Comparison of ENCODE assay signal across 11 cellular contexts in the genomic region with DNA sequence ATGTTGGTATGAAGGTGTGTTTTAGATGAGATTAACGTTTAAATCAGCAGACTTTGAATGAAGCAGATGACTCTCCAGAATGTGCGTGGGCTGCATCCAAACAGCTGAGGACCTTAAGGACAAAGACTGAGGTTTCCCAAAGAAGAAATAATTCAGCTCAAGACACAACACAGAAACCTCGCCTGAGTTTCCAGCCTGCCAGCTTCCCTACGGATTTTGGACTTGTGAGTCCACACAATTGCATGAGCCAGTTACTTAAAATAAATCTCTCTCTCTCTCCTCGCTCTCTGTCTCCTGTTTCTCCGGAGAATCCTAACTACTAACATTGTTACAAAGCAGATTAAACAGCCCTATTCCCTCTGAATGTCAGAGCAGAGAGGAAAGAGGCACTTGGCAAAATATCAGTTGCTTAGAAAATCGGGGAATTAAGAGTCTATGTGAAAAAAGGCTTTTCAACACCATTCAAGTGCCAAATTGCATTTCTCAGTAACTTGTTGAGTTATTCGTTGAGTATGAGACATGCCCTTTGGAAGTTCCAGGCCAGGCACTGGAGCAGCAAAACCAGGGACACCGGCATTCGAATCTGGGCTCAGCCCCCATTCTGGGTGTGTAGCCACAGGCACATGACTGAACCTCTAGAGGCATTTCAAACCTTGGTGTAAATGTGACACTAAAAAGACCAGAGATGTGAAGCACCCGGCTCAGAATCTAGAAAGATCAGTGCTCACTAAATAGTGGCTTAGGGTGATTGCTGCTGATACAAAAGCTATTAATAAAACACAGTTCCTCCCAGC.
DNase-seq lines count a peak whose midpoint lies in the region; TF ChIP-seq lines count a peak whose summit lies in the region.
"Had no signal": no experiment of that assay in that cellular context is flagged by ENCODE, and none has a peak within 500 bp of the region (broad histone marks: within the 10 kb centered on the region; RNA-seq: fewer than 3 reads in every experiment).

No MANE protein-coding gene starts in this region.

- no peaks in the 10 kb centered on the region for H3K79me2 ChIP-seq in mesendoderm (ENCODE audit: control insufficient read depth, insufficient read depth, low read length)

- no peak overlapping the region for H4K8ac ChIP-seq in mesendoderm (ENCODE audit: low read depth, low read length)

- peak overlapping the region; percentile 59 for H3K4me3 Mint-ChIP-seq in MCF 10A (ENCODE audit: unreplicated experiment)
- H3K4me3 Mint-ChIP-seq: activated B cell treated with CpG ODN at 0.5 μM for 24 hours had no signal

- no peak overlapping the region for H3K4ac ChIP-seq in mesendoderm (ENCODE audit: low read depth, low read length)

- TF ChIP-seq CTCF in MCF 10A (IDR thresholded peaks at IDR 0.05; ENCODE audit: unreplicated experiment), result no peak

- H3K27ac ChIP-seq in skin epidermis (peak overlapping the region in 20 of 21 experiments; percentile 11 to 85 (median 62)), mesendoderm (ENCODE audit: low read depth, low read length) (no peak overlapping the region)

- H3K36me3 ChIP-seq in mesendoderm (ENCODE audit: control insufficient read depth, insufficient read depth, low read length), result no peaks in the 10 kb centered on the region

- no peak overlapping the region for H2BK120ac ChIP-seq in mesendoderm (ENCODE audit: low read depth, low read length)

- BruUV-seq in MCF 10A (replicated peaks; lab: Mats Ljungman, UMichigan), result TSS peak; percentile 94

- no peaks in the 10 kb centered on the region for H3K9me3 Mint-ChIP-seq in MCF 10A (ENCODE audit: unreplicated experiment)
- H3K9me3 Mint-ChIP-seq: activated B cell treated with CpG ODN at 0.5 μM for 24 hours had no signal

- H3K4me1 ChIP-seq in mesendoderm (ENCODE audit: control insufficient read depth, low read depth, low read length), result no peaks in the 10 kb centered on the region

- H3K4me2 ChIP-seq in mesendoderm (ENCODE audit: low read length), result no peak overlapping the region

- H3K23ac ChIP-seq in mesendoderm (ENCODE audit: low read length), result no peak overlapping the region

- WGBS in mesendoderm (ENCODE audit: extremely low coverage, insufficient coverage, low lambda C conversion rate), result no CpG with 5 or more reads among the region's 11 CpGs

- H3K36me3 Mint-ChIP-seq in MCF 10A (ENCODE audit: insufficient read depth, unreplicated experiment), result peaks cover 51% of the 10 kb centered on the region

- DNase-seq in GM04503 (ENCODE audit: low read depth) (peak; percentile 24), MCF 10A (ENCODE audit: unreplicated experiment) (peak; percentile 39), hypothalamus (lab: John Stamatoyannopoulos, UW) (peak in 29 of 51 donors; percentile 3 to 87 (median 22)), mesendoderm (no peak), cortex of kidney (lab: John Stamatoyannopoulos, UW) (no peak)
- DNase-seq in effector CD4-positive, alpha-beta T cell, result no peak
- DNase-seq in stimulated activated CD4-positive, alpha-beta T cell treated with anti-CD3 and anti-CD28 coated beads, Interleukin-2, amount 100 ng/mL, for 24 hours, result no peak
- DNase-seq: activated B cell treated with CpG ODN at 0.5 μM for 24 hours; NCI-H446; stimulated activated CD8-positive, alpha-beta memory T cell treated with anti-CD3 and anti-CD28 coated beads, Interleukin-4, amount 100 ng/mL, for 48 hours had no signal

- H3K9ac ChIP-seq in mesendoderm (ENCODE audit: low read length), result no peak overlapping the region

- H3K27me3 ChIP-seq in mesendoderm (ENCODE audit: insufficient read depth, low read length, poor library complexity), result no peaks in the 10 kb centered on the region

- peak overlapping the region; percentile 100 for H3K27ac Mint-ChIP-seq in MCF 10A (ENCODE audit: low read depth, unreplicated experiment)
- H3K27ac Mint-ChIP-seq: activated B cell treated with CpG ODN at 0.5 μM for 24 hours had no signal

- no peak overlapping the region for H2BK5ac ChIP-seq in mesendoderm (ENCODE audit: low read length)

- no peak overlapping the region for H3K18ac ChIP-seq in mesendoderm (ENCODE audit: low read length)

- no peaks in the 10 kb centered on the region for H3K79me1 ChIP-seq in mesendoderm (ENCODE audit: low read length)

- POLR2A ChIA-PET in MCF 10A (lab: Yijun Ruan, JAX), result interaction anchor here (0.5 to 4.9 kb wide), 21 partner anchors 10 to 488 kb away, joined by 3 to 73 read pairs (median 5); no protein-coding TSS in a partner anchor

- no peak overlapping the region for H2BK15ac ChIP-seq in mesendoderm (replicated peaks; ENCODE audit: low read depth)

- H4K5ac ChIP-seq in mesendoderm (ENCODE audit: low read length), result no peak overlapping the region

- H3K4me1 Mint-ChIP-seq in MCF 10A (ENCODE audit: insufficient read depth, unreplicated experiment), result peaks cover 38% of the 10 kb centered on the region
- H3K4me1 Mint-ChIP-seq: activated B cell treated with CpG ODN at 0.5 μM for 24 hours had no signal

- H3K4me3 ChIP-seq in skin epidermis (no peak overlapping the region), mesendoderm (ENCODE audit: low read length) (no peak overlapping the region)

- H3K56ac ChIP-seq in mesendoderm (ENCODE audit: low read length), result no peak overlapping the region

- CTCF ChIA-PET in MCF 10A (lab: Yijun Ruan, JAX), result interaction anchor here (0.6 to 1.8 kb wide), 8 partner anchors 8 to 389 kb away, joined by 3 to 10 read pairs (median 3); no protein-coding TSS in a partner anchor

- intact Hi-C loops in MCF 10A (cut with micrococcal nuclease), result loop anchor here (5.0 kb wide), 2 partner anchors 142 to 173 kb away; partner anchors contain the start of gene PID1

- H2AK5ac ChIP-seq in mesendoderm (ENCODE audit: low read length), result no peak overlapping the region

- H3K27me3 Mint-ChIP-seq in MCF 10A (ENCODE audit: insufficient read depth, unreplicated experiment), result no peaks in the 10 kb centered on the region
- H3K27me3 Mint-ChIP-seq: activated B cell treated with CpG ODN at 0.5 μM for 24 hours had no signal

Comparison
In these comparisons a context has a peak if more than half of its experiments do, and no peak if none do; other contexts are left out.
1. DNase-seq: peak in GM04503 (single experiment), MCF 10A (single experiment) and hypothalamus (29 of 51); none in mesendoderm (single experiment), effector CD4-positive, alpha-beta T cell (single experiment), stimulated activated CD4-positive, alpha-beta T cell treated with anti-CD3 and anti-CD28 coated beads, Interleukin-2, amount 100 ng/mL, for 24 hours (0 of 2) and cortex of kidney (single experiment).